In genomic region chr11:12581923-12582322, GRCh38 we compare ENCODE assay signal across 10 cellular contexts.
DNase-seq lines count a peak whose midpoint lies in the region; ATAC-seq, FAIRE-seq and TF ChIP-seq lines count a peak whose summit lies in the region.
"Had no signal": no experiment of that assay in that cellular context is flagged by ENCODE, and none has a peak within 500 bp of the region (broad histone marks: within the 10 kb centered on the region; RNA-seq: fewer than 3 reads in every experiment).

No MANE protein-coding gene starts in this region.

- peaks cover 6 to 10% of the 10 kb centered on the region in 2 experiments; a peak in 3 of 4 replicates for H3K4me1 ChIP-seq in HCT116 (ENCODE audit: control insufficient read depth in 1 of 2, insufficient read depth in 2 of 2, low read length in 2 of 2)

- TF ChIP-seq POLR2A in HCT116 (IDR thresholded peaks at IDR 0.05; ENCODE audit: borderline replicate concordance, extremely low read depth, insufficient read depth, insufficient read length), result no peak

- H3K27ac ChIP-seq in HCT116 (ENCODE audit: low read depth, low read length) (no peak overlapping the region), dorsolateral prefrontal cortex (no peak overlapping the region)

- H3K9me2 ChIP-seq in HCT116 (ENCODE audit: insufficient read depth), result no peaks in the 10 kb centered on the region; the same call in 1 of the 2 replicates

- POLR2A ChIA-PET in HCT116 (lab: Charles Lee), result no interaction called here

- DNase-seq in AG09309 (ENCODE audit: low read depth), result peak; percentile 63
- peak; percentile 38 for DNase-seq in HCT116 (ENCODE audit: low read depth, low spot score)
- DNase-seq in stimulated activated CD4-positive, alpha-beta T cell treated with anti-CD3 and anti-CD28 coated beads, Interleukin-2, amount 100 ng/mL, for 24 hours, result no peak
- no peak for DNase-seq in anterior cingulate cortex (lab: John Stamatoyannopoulos, UW)
- no peak for DNase-seq in dorsolateral prefrontal cortex
- DNase-seq: effector CD4-positive, alpha-beta T cell had no signal

- no peak overlapping the region for H3K4me3 ChIP-seq in AG09309 (ENCODE audit: control insufficient read depth, low read depth, low read length)
- no peak overlapping the region for H3K4me3 ChIP-seq in HCT116 (replicated peaks in 1 of 2; ENCODE audit: low read depth in 1 of 2, low read length in 2 of 2)
- H3K4me3 ChIP-seq in dorsolateral prefrontal cortex, result no peak overlapping the region

- peak overlapping the region; percentile 50 for H3K4me2 ChIP-seq in HCT116 (ENCODE audit: low read length)

- H3K27me3 ChIP-seq in HCT116 (ENCODE audit: insufficient read depth, low read length), result no peaks in the 10 kb centered on the region
- H3K27me3 ChIP-seq in dorsolateral prefrontal cortex, result peaks cover 0 to 3% (median 0%) of the 10 kb centered on the region in 45 donors

- intact Hi-C loops in HCT116 (cut with micrococcal nuclease), result loop anchor here (10.0 kb wide), 1 partner anchor 247 kb away; no protein-coding TSS in a partner anchor
- intact Hi-C loops in dorsolateral prefrontal cortex (cut with DNase I), result no loop called here

- BruUV-seq in HCT116 (replicated peaks; lab: Mats Ljungman, UMichigan), result no TSS peak

- no peaks in the 10 kb centered on the region for H3K79me2 ChIP-seq in HCT116 (ENCODE audit: insufficient read depth, low read length)

- FAIRE-seq in islet of Langerhans (lab: Jason Lieb, UNC), result peak; percentile 76

- ATAC-seq in HCT116 (peak; percentile 90), SK-N-SH treated with all-trans-retinoic acid at 6 μM for 48 hours (peak; percentile 97), HG02798 (IDR thresholded peaks at IDR 0.05; ENCODE audit: poor library complexity, unreplicated experiment) (no peak)
- ATAC-seq: natural killer cell treated with Interleukin-12 subunit alpha and Interleukin-12 subunit beta and Interleukin-15 and Interleukin-18, amount 100 ng/mL, for 72 hours had no signal

- peak overlapping the region; percentile 79 for H2AFZ ChIP-seq in HCT116 (ENCODE audit: low read depth, low read length, poor library complexity, severe bottlenecking)

- H3K9ac ChIP-seq in HCT116 (ENCODE audit: low read length), result no peak overlapping the region

- CTCF ChIA-PET in HCT116 (lab: Charles Lee), result no interaction called here

- no peak for TF ChIP-seq CTCF in AG09309 (IDR thresholded peaks at IDR 0.05; ENCODE audit: control insufficient read depth, insufficient read depth, low read depth, low read length, missing control alignments)
- TF ChIP-seq CTCF in HCT116 (IDR thresholded peaks at IDR 0.05 in 2 of 3, conservative IDR thresholded peaks at IDR 0.05 in 1 of 3; ENCODE audit: borderline replicate concordance in 1 of 3, insufficient read depth in 1 of 3, low read depth in 2 of 3, low read length in 2 of 3), result no peak
- no peak for TF ChIP-seq CTCF in dorsolateral prefrontal cortex (IDR thresholded peaks at IDR 0.05 in 54 of 56, conservative IDR thresholded peaks at IDR 0.05 in 2 of 56; ENCODE audit: low read depth in 1 of 56, partially characterized antibody in 56 of 56)

- RAD21 ChIA-PET in HCT116 (lab: Charles Lee; ENCODE audit: low non-redundant PET in 1 of 2, low total read pairs in 2 of 2, uncharacterized antibody in 2 of 2, unreplicated experiment in 2 of 2), result interaction anchor here in 1 of 2 experiments (0.6 kb wide), 1 partner anchor 163 kb away, joined by 3 read pairs; no protein-coding TSS in a partner anchor

- no peaks in the 10 kb centered on the region for H4K20me1 ChIP-seq in HCT116 (ENCODE audit: insufficient read depth)

- H3K9me3 ChIP-seq in HCT116 (ENCODE audit: control insufficient read depth in 1 of 2, insufficient read depth in 1 of 2, low read depth in 1 of 2, low read length in 2 of 2), result no peaks in the 10 kb centered on the region

- no peak for TF ChIP-seq RAD21 in HCT116 (IDR thresholded peaks at IDR 0.05; ENCODE audit: low read depth)

- no peaks in the 10 kb centered on the region for H3K36me3 ChIP-seq in HCT116 (ENCODE audit: control insufficient read depth in 1 of 2, insufficient read depth in 2 of 2, low read length in 2 of 2)

TF ChIP-seq in HCT116, 20 proteins besides CTCF, POLR2A, EP300 and RAD21 (continues in another document):
- TF ChIP-seq EZH2phosphoT487 (IDR thresholded peaks at IDR 0.05; ENCODE audit: borderline replicate concordance) (no peak), JUND (IDR thresholded peaks at IDR 0.05) (no peak), CEBPB (IDR thresholded peaks at IDR 0.05; ENCODE audit: low read depth) (no peak), EGR1 (IDR thresholded peaks at IDR 0.05; ENCODE audit: low read depth) (no peak), YY1 (IDR thresholded peaks at IDR 0.05; ENCODE audit: extremely low read depth, insufficient replicate concordance, low read depth, low read length) (no peak), EZH2 (IDR thresholded peaks at IDR 0.05) (no peak), TCF7L2 (IDR thresholded peaks at IDR 0.05; ENCODE audit: borderline replicate concordance, extremely low read depth, insufficient read depth, insufficient read length) (no peak), MAX (IDR thresholded peaks at IDR 0.05) (no peak), SP1 (IDR thresholded peaks at IDR 0.05; ENCODE audit: low read depth) (no peak), ELF1 (IDR thresholded peaks at IDR 0.05; ENCODE audit: borderline replicate concordance, low read depth) (no peak), ZNF274 (IDR thresholded peaks at IDR 0.05; ENCODE audit: low read depth, low read length) (no peak), SRF (IDR thresholded peaks at IDR 0.05; ENCODE audit: low read depth) (no peak), ATF3 (IDR thresholded peaks at IDR 0.05) (no peak)
- TF ChIP-seq, protein P1, sequence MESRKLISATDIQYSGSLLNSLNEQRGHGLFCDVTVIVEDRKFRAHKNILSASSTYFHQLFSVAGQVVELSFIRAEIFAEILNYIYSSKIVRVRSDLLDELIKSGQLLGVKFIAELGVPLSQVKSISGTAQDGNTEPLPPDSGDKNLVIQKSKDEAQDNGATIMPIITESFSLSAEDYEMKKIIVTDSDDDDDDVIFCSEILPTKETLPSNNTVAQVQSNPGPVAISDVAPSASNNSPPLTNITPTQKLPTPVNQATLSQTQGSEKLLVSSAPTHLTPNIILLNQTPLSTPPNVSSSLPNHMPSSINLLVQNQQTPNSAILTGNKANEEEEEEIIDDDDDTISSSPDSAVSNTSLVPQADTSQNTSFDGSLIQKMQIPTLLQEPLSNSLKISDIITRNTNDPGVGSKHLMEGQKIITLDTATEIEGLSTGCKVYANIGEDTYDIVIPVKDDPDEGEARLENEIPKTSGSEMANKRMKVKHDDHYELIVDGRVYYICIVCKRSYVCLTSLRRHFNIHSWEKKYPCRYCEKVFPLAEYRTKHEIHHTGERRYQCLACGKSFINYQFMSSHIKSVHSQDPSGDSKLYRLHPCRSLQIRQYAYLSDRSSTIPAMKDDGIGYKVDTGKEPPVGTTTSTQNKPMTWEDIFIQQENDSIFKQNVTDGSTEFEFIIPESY (IDR thresholded peaks at IDR 0.05; ENCODE audit: extremely low read depth, insufficient replicate concordance, low read length), result no peak

TF ChIP-seq in SK-N-SH treated with all-trans-retinoic acid at 6 μM for 48 hours, 23 proteins besides CTCF, POLR2A, EP300 and RAD21:
- TF ChIP-seq PPARA (CRISPR knock-in tag; IDR thresholded peaks at IDR 0.05; ENCODE audit: borderline replicate concordance), result no peak
- no peak for TF ChIP-seq CSDC2 (CRISPR knock-in tag; IDR thresholded peaks at IDR 0.05)
TF ChIP-seq in SK-N-SH treated with all-trans-retinoic acid at 6 μM for 48 hours: peak in this region for 0.

Comparison
In these comparisons a context has a peak if more than half of its experiments do, and no peak if none do; other contexts are left out.
1. DNase-seq: peak in AG09309 (single experiment) and HCT116 (single experiment); none in stimulated activated CD4-positive, alpha-beta T cell treated with anti-CD3 and anti-CD28 coated beads, Interleukin-2, amount 100 ng/mL, for 24 hours (0 of 2), anterior cingulate cortex (0 of 58) and dorsolateral prefrontal cortex (0 of 10).